ENCODE assay signal across 17 cellular contexts in the genomic region with DNA sequence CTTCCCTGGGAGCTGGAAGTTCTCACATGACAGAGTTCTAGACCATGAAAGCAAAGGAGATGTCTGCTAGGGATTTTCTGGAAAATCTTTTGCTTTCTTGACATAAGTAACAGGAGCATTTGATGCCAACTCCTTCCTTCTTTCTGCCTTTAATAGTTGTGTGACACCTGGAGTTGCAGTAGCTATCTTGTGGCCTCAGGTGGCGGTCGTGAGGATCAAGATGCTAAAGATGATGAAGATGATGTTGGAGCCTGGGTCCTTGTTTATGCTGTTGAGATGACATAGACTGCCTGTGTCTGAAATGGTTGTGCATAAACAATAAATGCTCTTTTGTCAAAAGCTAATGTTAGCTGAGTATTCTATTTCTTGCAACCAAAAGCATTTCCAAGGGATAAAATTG. TPM values are rescaled to one million over a fixed set of nuclear protein-coding genes. Genes with fewer than 3 reads are reported as not detected.
DNase-seq lines count a peak whose midpoint lies in the region; ATAC-seq, FAIRE-seq and TF ChIP-seq lines count a peak whose summit lies in the region.
"Had no signal": no experiment of that assay in that cellular context is flagged by ENCODE, and none has a peak within 500 bp of the region (broad histone marks: within the 10 kb centered on the region; RNA-seq: fewer than 3 reads in every experiment).

No MANE protein-coding gene starts in this region.

- no peak for ATAC-seq in esophagus mucosa
- ATAC-seq in activated naive CD8-positive, alpha-beta T cell treated with anti-CD3 and anti-CD28 coated beads, Interleukin-2, amount 50 U/mL, for 24 hours: no peak
- ATAC-seq: K562 had no signal

- TF ChIP-seq RAD21 in H1 (IDR thresholded peaks at IDR 0.05 in 1 of 2, conservative IDR thresholded peaks at IDR 0.05 in 1 of 2; ENCODE audit: low read depth in 2 of 2, low read length in 2 of 2): no peak; a peak in 1 of 4 replicates

- H4K8ac ChIP-seq in H1 (ENCODE audit: extremely low read depth, insufficient read depth, low read length): no peak overlapping the region

- H3K36me3 ChIP-seq in OCI-LY7 (ENCODE audit: insufficient read depth, low read length): no peaks in the 10 kb centered on the region
- H3K36me3 ChIP-seq in H1 (ENCODE audit: control insufficient read depth in 2 of 4, insufficient read depth in 4 of 4, low read length in 3 of 4): no peaks in the 10 kb centered on the region

- no peaks in the 10 kb centered on the region for H3K23me2 ChIP-seq in H1 (ENCODE audit: low read depth, low read length)

- no peak overlapping the region for H3K27ac ChIP-seq in OCI-LY7 (ENCODE audit: low read depth, low read length, poor library complexity, severe bottlenecking)
- H3K27ac ChIP-seq in H1 (ENCODE audit: low read depth, low read length): no peak overlapping the region

- H3K14ac ChIP-seq in H1 (ENCODE audit: insufficient read length): no peak overlapping the region

- H3K9me3 ChIP-seq in OCI-LY7 (ENCODE audit: low read length) (no peaks in the 10 kb centered on the region), H1 (ENCODE audit: insufficient read depth in 2 of 2, low read depth in 1 of 2, low read length in 1 of 2) (no peaks in the 10 kb centered on the region)

- no peak overlapping the region for H3K27ac Mint-ChIP-seq in activated naive CD8-positive, alpha-beta T cell treated with anti-CD3 and anti-CD28 coated beads, Interleukin-2, amount 50 U/mL, for 24 hours
- H3K27ac Mint-ChIP-seq in immature natural killer cell: no peak overlapping the region
- H3K27ac Mint-ChIP-seq: T-helper 1 cell treated with Interleukin-12 subunit alpha and Interleukin-12 subunit beta and Interleukin-4 antibody, amounts not matched to agents 30 μg/mL and 1 μg/mL, for 36 hours had no signal

- peaks cover 19% of the 10 kb centered on the region for H3K27me3 Mint-ChIP-seq in activated naive CD8-positive, alpha-beta T cell treated with anti-CD3 and anti-CD28 coated beads, Interleukin-2, amount 50 U/mL, for 24 hours
- peaks cover 2 to 14% (median 3%) of the 10 kb centered on the region in 3 donors for H3K27me3 Mint-ChIP-seq in immature natural killer cell (ENCODE audit: low read depth in 3 of 3)

- no TSS peak for BruUV-seq in OCI-LY7 (replicated peaks; lab: Mats Ljungman, UMichigan)

- no peak overlapping the region for H3K4me3 Mint-ChIP-seq in activated naive CD8-positive, alpha-beta T cell treated with anti-CD3 and anti-CD28 coated beads, Interleukin-2, amount 50 U/mL, for 24 hours
- H3K4me3 Mint-ChIP-seq in immature natural killer cell: no peak overlapping the region
- H3K4me3 Mint-ChIP-seq: CD8-positive, alpha-beta memory T cell; T-helper 1 cell treated with Interleukin-12 subunit alpha and Interleukin-12 subunit beta and Interleukin-4 antibody, amounts not matched to agents 30 μg/mL and 1 μg/mL, for 36 hours had no signal

- H2BK15ac ChIP-seq in H1 (ENCODE audit: low read length): no peak overlapping the region

- TF ChIP-seq EP300 in H1 (IDR thresholded peaks at IDR 0.05; ENCODE audit: borderline replicate concordance in 1 of 2, low read depth in 2 of 2, low read length in 2 of 2): no peak

- peaks cover 0 to 2% (median 0%) of the 10 kb centered on the region in 4 experiments; a peak in 1 of 7 replicates for H3K27me3 ChIP-seq in H1 (replicated peaks in 1 of 4; ENCODE audit: control insufficient read depth in 3 of 4, extremely low read depth in 1 of 4, insufficient read depth in 3 of 4, low read length in 3 of 4)

- no peak overlapping the region for H3K4ac ChIP-seq in H1 (replicated peaks; ENCODE audit: insufficient read length, low read depth, low read length)

- no peak overlapping the region for H3K4me3 ChIP-seq in OCI-LY7 (ENCODE audit: low read depth, low read length, poor library complexity, severe bottlenecking)
- no peak overlapping the region for H3K4me3 ChIP-seq in H1 (ENCODE audit: extremely low read depth in 1 of 4, insufficient read depth in 2 of 4, low read depth in 3 of 4, low read length in 4 of 4)
- H3K4me3 ChIP-seq: K562 had no signal

- intact Hi-C loops in OCI-LY7 (cut with micrococcal nuclease; ENCODE audit: unreplicated experiment): no loop called here

- H3K18ac ChIP-seq in H1 (ENCODE audit: extremely low read depth, low read length): no peak overlapping the region

- no peak overlapping the region for H2BK12ac ChIP-seq in H1 (ENCODE audit: low read depth, low read length)

- H2BK120ac ChIP-seq in H1 (replicated peaks; ENCODE audit: low read depth, low read length): no peak overlapping the region

- peaks cover 8% of the 10 kb centered on the region for H3K4me1 Mint-ChIP-seq in activated naive CD8-positive, alpha-beta T cell treated with anti-CD3 and anti-CD28 coated beads, Interleukin-2, amount 50 U/mL, for 24 hours
- H3K4me1 Mint-ChIP-seq in immature natural killer cell: no peaks in the 10 kb centered on the region
- H3K4me1 Mint-ChIP-seq: CD8-positive, alpha-beta memory T cell had no signal

- no peak overlapping the region for H2BK20ac ChIP-seq in H1 (ENCODE audit: low read length)

- H3K9ac ChIP-seq in H1 (replicated peaks in 1 of 4; ENCODE audit: extremely low read depth in 1 of 4, low read depth in 3 of 4, low read length in 3 of 4): no peak overlapping the region

- H2AFZ ChIP-seq in OCI-LY7 (ENCODE audit: low read length) (no peak overlapping the region), H1 (ENCODE audit: low read length) (no peak overlapping the region)

- no peak overlapping the region for H3K56ac ChIP-seq in H1 (replicated peaks; ENCODE audit: insufficient read length, low read depth, low read length)

- no peak overlapping the region for H4K5ac ChIP-seq in H1 (ENCODE audit: insufficient read length, low read depth, low read length)

- H2AK5ac ChIP-seq in H1 (ENCODE audit: low read depth, low read length): no peak overlapping the region

- H3K9me2 ChIP-seq in OCI-LY7 (ENCODE audit: insufficient read depth, low read length): no peaks in the 10 kb centered on the region

- POLR2A ChIA-PET in OCI-LY7 (lab: Charles Lee) (interaction anchor here (0.6 kb wide), 2 partner anchors 77 to 95 kb away, joined by 3 to 7 read pairs; no protein-coding TSS in a partner anchor), H1 (lab: Charles Lee; ENCODE audit: partially characterized antibody) (no interaction called here)

- TF ChIP-seq CTCF in GM12874 (IDR thresholded peaks at IDR 0.05; ENCODE audit: insufficient read depth, low read depth, low read length): peak; percentile 22; the same call in 1 of the 2 replicates
- TF ChIP-seq CTCF in LNCAP (IDR thresholded peaks at IDR 0.05): peak; percentile 20; the same call in 1 of the 2 replicates
- peak; percentile 42 for TF ChIP-seq CTCF in OCI-LY7 (conservative IDR thresholded peaks at IDR 0.05; ENCODE audit: low read length)
- TF ChIP-seq CTCF in H1 (IDR thresholded peaks at IDR 0.05; ENCODE audit: control extremely low read depth in 1 of 3, insufficient read depth in 1 of 3, low read depth in 1 of 3, low read length in 3 of 3): peak in 2 of 3 experiments; percentile 16 to 41; a peak in 1 of 4 replicates

- FAIRE-seq in H1 (lab: Jason Lieb, UNC): no peak
- FAIRE-seq: D721Med, G401.6, K562 had no signal

- no peaks in the 10 kb centered on the region for H3K79me2 ChIP-seq in OCI-LY7 (ENCODE audit: insufficient read depth, low read depth, low read length)
- no peaks in the 10 kb centered on the region for H3K79me2 ChIP-seq in H1 (ENCODE audit: control insufficient read depth in 1 of 2, insufficient read depth in 2 of 2, low read length in 2 of 2)

- no peak for TF ChIP-seq POLR2A in H1 (IDR thresholded peaks at IDR 0.05; ENCODE audit: control extremely low read depth in 1 of 2, low read depth in 2 of 2, low read length in 2 of 2)

- no peaks in the 10 kb centered on the region for H3K79me1 ChIP-seq in H1 (ENCODE audit: low read depth, low read length)

- H4K91ac ChIP-seq in H1 (replicated peaks; ENCODE audit: insufficient read length, low read length): no peak overlapping the region

- peak; percentile 22 for DNase-seq in OCI-LY7 (ENCODE audit: low spot score)
- DNase-seq in H1 (ENCODE audit: low read depth in 1 of 2, low spot score in 2 of 2): no peak
- DNase-seq in activated naive CD8-positive, alpha-beta T cell treated with anti-CD3 and anti-CD28 coated beads, Interleukin-2, amount 50 U/mL, for 24 hours: no peak
- DNase-seq in UCSD-AML1 (lab: John Stamatoyannopoulos, UW; ENCODE audit: unreplicated experiment): no peak
- no peak for DNase-seq in immature natural killer cell
- DNase-seq: CD8-positive, alpha-beta memory T cell; DND-41; NCI-H1417; NCI-H187 treated with DMSO at 0.1 percent for 48 hours; SIG-M5 had no signal

- no peak overlapping the region for H3K23ac ChIP-seq in H1 (ENCODE audit: insufficient read length)

- H4K20me1 ChIP-seq in OCI-LY7 (ENCODE audit: insufficient read depth, low read length): no peaks in the 10 kb centered on the region
- no peaks in the 10 kb centered on the region for H4K20me1 ChIP-seq in H1 (replicated peaks in 1 of 2; ENCODE audit: control insufficient read depth in 1 of 2, insufficient read depth in 2 of 2, low read length in 2 of 2)

- H3K4me2 ChIP-seq in OCI-LY7 (ENCODE audit: low read length) (no peak overlapping the region), H1 (ENCODE audit: insufficient read depth in 1 of 2, low read depth in 2 of 2, low read length in 2 of 2) (no peak overlapping the region)

- CTCF ChIA-PET in OCI-LY7 (lab: Charles Lee; ENCODE audit: unreplicated experiment): interaction anchor here (1.1 kb wide), 1 partner anchor 591 kb away, joined by 3 read pairs; no protein-coding TSS in a partner anchor
- CTCF ChIA-PET in H1 (lab: Charles Lee; ENCODE audit: partially characterized antibody): interaction anchor here (0.6 to 53.4 kb wide), 22 partner anchors 9 to 535 kb away, joined by 3 to 2918 read pairs (median 4); partner anchors contain the start of gene KIRREL1

- no peak overlapping the region for H2BK5ac ChIP-seq in H1 (ENCODE audit: low read depth, low read length)

- peaks cover 3% of the 10 kb centered on the region for H3K4me1 ChIP-seq in OCI-LY7 (ENCODE audit: insufficient read depth, low read length, poor library complexity, severe bottlenecking)
- peaks cover 0 to 5% (median 1%) of the 10 kb centered on the region in 4 experiments; a peak in 3 of 7 replicates for H3K4me1 ChIP-seq in H1 (replicated peaks in 1 of 4; ENCODE audit: control insufficient read depth in 3 of 4, insufficient read depth in 4 of 4, low read length in 3 of 4)

- 64% methylated on average over 2 of the region's 2 CpGs; no CpG with 5 or more reads in 1 of the 2 experiments for WGBS in H1 (ENCODE audit: extremely low coverage in 1 of 2, insufficient coverage in 1 of 2, insufficient read length in 1 of 2, insufficient replicate concordance in 2 of 2, low coverage in 1 of 2, low lambda C conversion rate in 2 of 2, missing lambda C conversion rate in 1 of 2), 2 experiments

- H3K36me3 Mint-ChIP-seq in activated naive CD8-positive, alpha-beta T cell treated with anti-CD3 and anti-CD28 coated beads, Interleukin-2, amount 50 U/mL, for 24 hours (ENCODE audit: low read depth): no peaks in the 10 kb centered on the region
- no peaks in the 10 kb centered on the region for H3K36me3 Mint-ChIP-seq in immature natural killer cell
- H3K36me3 Mint-ChIP-seq: CD8-positive, alpha-beta memory T cell had no signal

- no peaks in the 10 kb centered on the region for H3K9me3 Mint-ChIP-seq in activated naive CD8-positive, alpha-beta T cell treated with anti-CD3 and anti-CD28 coated beads, Interleukin-2, amount 50 U/mL, for 24 hours
- no peaks in the 10 kb centered on the region for H3K9me3 Mint-ChIP-seq in immature natural killer cell
- H3K9me3 Mint-ChIP-seq: T-helper 1 cell treated with Interleukin-12 subunit alpha and Interleukin-12 subunit beta and Interleukin-4 antibody, amounts not matched to agents 30 μg/mL and 1 μg/mL, for 36 hours had no signal

RNA-seq across cellular contexts. Expression of gene KIRREL1, which starts 32.7 kb away (rescaled TPM):
- not detected in 2 replicates for total RNA-seq in OCI-LY7 (2014; rRNA removed; shearing (Covaris generic))
- not detected in 2 replicates for total RNA-seq in OCI-LY7 (2022)
- 39.0 and 41.8 TPM in 2 replicates for total RNA-seq in H1 (2021; fragmentation: NEBNext Ultra II Directional; extraction: Animal tissue kit (Norgen Biotek cat#: 25700))
- polyA plus RNA-seq in H1 (2011; rRNA removed): 14.2 and 22.9 TPM in 2 replicates
- 12.9 TPM for polyA plus RNA-seq in H1 (2011; cell fraction: cytosol; rRNA removed)
- 36.8 TPM for polyA plus RNA-seq in H1 (2011; cell fraction: nucleus; rRNA removed)
- 19.9 to 26.0 TPM (median 24.2 TPM) in 4 replicates for polyA plus RNA-seq in H1 (2012, experiment 1 of 2)
- 13.6 TPM for polyA plus RNA-seq in H1 (2012, experiment 2 of 2)
- polyA plus RNA-seq in H1 (2013, experiment 1 of 2): 25.7 TPM
- polyA plus RNA-seq in H1 (2013, experiment 2 of 2): 28.4 TPM
- polyA minus RNA-seq in H1 (2011; rRNA and poly(A)+ RNA removed): 27.1 and 34.3 TPM in 2 replicates
- polyA minus RNA-seq in H1 (2011; cell fraction: cytosol; rRNA and poly(A)+ RNA removed): 19.2 TPM
- polyA minus RNA-seq in H1 (2011; cell fraction: nucleus; rRNA and poly(A)+ RNA removed): 21.7 TPM
- 9.9 TPM for total RNA-seq in esophagus mucosa
- not detected for polyA plus RNA-seq in immature natural killer cell
- polyA plus RNA-seq: CD8-positive, alpha-beta memory T cell had no signal

Comparison
In these comparisons a context has a peak if more than half of its experiments do, and no peak if none do; other contexts are left out.
1. RNA of gene KIRREL1, which starts 32.7 kb away (total RNA-seq): 39.0 to 41.8 TPM in H1 and 9.9 TPM in esophagus mucosa (single experiment); not detected in OCI-LY7; every median in the first group is over 10 times any median in the second.
2. Peak in every context shown above with its lines, with median percentiles within 50 percentile points of each other: CTCF ChIP-seq.